In genomic region chr1:204479387-204480136, GRCh38 we compare ENCODE assay signal across 9 cellular contexts. TPM values are rescaled to one million over a fixed set of nuclear protein-coding genes. Genes with fewer than 3 reads are reported as not detected.
A peak's percentile ranks its signal among the peaks of the same experiment; 100 is the strongest.
DNase-seq lines count a peak whose midpoint lies in the region; ATAC-seq and TF ChIP-seq lines count a peak whose summit lies in the region.
"Had no signal": no experiment of that assay in that cellular context is flagged by ENCODE, and none has a peak within 500 bp of the region (broad histone marks: within the 10 kb centered on the region; RNA-seq: fewer than 3 reads in every experiment).

No MANE protein-coding gene starts in this region.

- H3K27ac ChIP-seq in left ventricle myocardium inferior (replicated peaks) (peak overlapping the region; percentile 71), cingulate gyrus (ENCODE audit: low read depth, low read length) (peak overlapping the region; percentile 71)

- H3K4me1 Mint-ChIP-seq in naive thymus-derived CD8-positive, alpha-beta T cell, result peaks cover 47 to 92% (median 84%) of the 10 kb centered on the region in 4 donors

- H3K27ac Mint-ChIP-seq in naive thymus-derived CD8-positive, alpha-beta T cell, result peak overlapping the region in 8 of 10 donors; percentile 56 to 77 (median 66)

- no peaks in the 10 kb centered on the region for H3K27me3 Mint-ChIP-seq in naive thymus-derived CD8-positive, alpha-beta T cell

- no peak overlapping the region for H3K4me3 ChIP-seq in left ventricle myocardium inferior

- H3K9me3 ChIP-seq in left ventricle myocardium inferior (replicated peaks), result no peaks in the 10 kb centered on the region

- no peak for TF ChIP-seq CTCF in left ventricle myocardium inferior (IDR thresholded peaks at IDR 0.05; ENCODE audit: borderline replicate concordance)

- peaks cover 0 to 28% (median 2%) of the 10 kb centered on the region in 3 donors for H3K36me3 Mint-ChIP-seq in naive thymus-derived CD8-positive, alpha-beta T cell

- no peak for ATAC-seq in left cardiac atrium
- ATAC-seq in naive thymus-derived CD8-positive, alpha-beta T cell, result no peak
- ATAC-seq in HG02884 (IDR thresholded peaks at IDR 0.05; ENCODE audit: unreplicated experiment), result no peak

- no peaks in the 10 kb centered on the region for H3K27me3 ChIP-seq in left ventricle myocardium inferior (ENCODE audit: low read depth)

- no peaks in the 10 kb centered on the region for H3K9me3 Mint-ChIP-seq in naive thymus-derived CD8-positive, alpha-beta T cell

- peak overlapping the region in 5 of 10 donors; percentile 5 to 45 (median 7) for H3K4me3 Mint-ChIP-seq in naive thymus-derived CD8-positive, alpha-beta T cell

- POLR2A ChIA-PET in naive thymus-derived CD8-positive, alpha-beta T cell (lab: Charles Lee), result interaction anchor here (0.8 to 2.8 kb wide), 3 partner anchors 12 to 34 kb away, joined by 4 to 11 read pairs (median 6); partner anchors contain the start of gene PIK3C2B

- peaks cover 98% of the 10 kb centered on the region for H3K4me1 ChIP-seq in left ventricle myocardium inferior

- no peak for DNase-seq in left ventricle myocardium inferior
- DNase-seq in left cardiac atrium, result no peak
- DNase-seq in naive thymus-derived CD8-positive, alpha-beta T cell, result no peak
- DNase-seq in DMS53 (lab: John Stamatoyannopoulos, UW), result no peak
- DNase-seq in DMS114 treated with DMSO at 0.1 percent for 48 hours (lab: John Stamatoyannopoulos, UW; ENCODE audit: unreplicated experiment), result no peak
- no peak for DNase-seq in SHP77 treated with DMSO at 0.1 percent for 48 hours (lab: John Stamatoyannopoulos, UW)
- DNase-seq: cortex of kidney had no signal

- intact Hi-C loops in left ventricle myocardium inferior (cut with micrococcal nuclease), result no loop called here
- intact Hi-C loops in left cardiac atrium (cut with DNase I), result no loop called here

- H3K36me3 ChIP-seq in left ventricle myocardium inferior, result no peaks in the 10 kb centered on the region

RNA-seq across cellular contexts. Expression of gene PIK3C2B, which starts 15.0 kb away (rescaled TPM):
- total RNA-seq in left ventricle myocardium inferior, result 18.5 TPM
- 10 to 100 TPM; 21.2 to 21.7 TPM for total RNA-seq in left cardiac atrium
- total RNA-seq in naive thymus-derived CD8-positive, alpha-beta T cell, result 10 to 100 TPM; 39.5 to 40.1 TPM
- polyA plus RNA-seq in naive thymus-derived CD8-positive, alpha-beta T cell, result 1 to 10 TPM; 1.3 to 2.6 (median 1.8) TPM

RNA-seq across cellular contexts. Expression of gene MDM4, which starts 36.6 kb away (rescaled TPM):
- total RNA-seq in left ventricle myocardium inferior (29.3 TPM), left cardiac atrium (10 to 100 TPM; 34.7 to 41.7 TPM)
- total RNA-seq in naive thymus-derived CD8-positive, alpha-beta T cell, result 100 to 1,000 TPM; 243 to 272 TPM
- 10 to 100 TPM; 10.0 to 23.1 (median 10.7) TPM for polyA plus RNA-seq in naive thymus-derived CD8-positive, alpha-beta T cell
